ENCODE assay signal across 1 cellular context in the genomic region with DNA sequence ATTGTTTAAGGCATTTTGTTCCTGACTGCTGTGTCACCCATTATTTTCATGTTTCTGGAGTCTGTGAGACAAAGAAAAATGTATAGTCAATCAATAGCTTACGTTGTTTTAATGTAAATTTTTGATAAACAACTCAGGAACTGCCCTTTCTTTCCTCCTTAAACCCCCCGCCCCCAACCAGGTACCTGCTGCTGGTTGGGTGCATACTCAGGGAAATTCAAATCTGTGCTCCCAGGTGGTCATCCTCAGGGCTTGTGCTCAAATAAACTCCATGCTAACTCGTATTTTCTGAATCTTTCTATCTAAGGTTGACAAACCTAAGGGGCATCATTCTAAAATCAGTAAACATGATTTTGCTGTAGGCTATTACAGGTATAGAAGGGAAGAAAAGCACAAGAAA.
TF ChIP-seq lines count a peak whose summit lies in the region.

No MANE protein-coding gene starts in this region.

TF ChIP-seq in GM23338, 12 proteins besides CTCF, POLR2A, EP300 and RAD21 (continued from another document):
- TF ChIP-seq ZNF331 (CRISPR knock-in tag; IDR thresholded peaks at IDR 0.05; ENCODE audit: low read depth) (no peak), STAT1 (IDR thresholded peaks at IDR 0.05; ENCODE audit: unreplicated experiment) (no peak), JUNB (IDR thresholded peaks at IDR 0.05; ENCODE audit: unreplicated experiment) (no peak)
- TF ChIP-seq, protein P1, sequence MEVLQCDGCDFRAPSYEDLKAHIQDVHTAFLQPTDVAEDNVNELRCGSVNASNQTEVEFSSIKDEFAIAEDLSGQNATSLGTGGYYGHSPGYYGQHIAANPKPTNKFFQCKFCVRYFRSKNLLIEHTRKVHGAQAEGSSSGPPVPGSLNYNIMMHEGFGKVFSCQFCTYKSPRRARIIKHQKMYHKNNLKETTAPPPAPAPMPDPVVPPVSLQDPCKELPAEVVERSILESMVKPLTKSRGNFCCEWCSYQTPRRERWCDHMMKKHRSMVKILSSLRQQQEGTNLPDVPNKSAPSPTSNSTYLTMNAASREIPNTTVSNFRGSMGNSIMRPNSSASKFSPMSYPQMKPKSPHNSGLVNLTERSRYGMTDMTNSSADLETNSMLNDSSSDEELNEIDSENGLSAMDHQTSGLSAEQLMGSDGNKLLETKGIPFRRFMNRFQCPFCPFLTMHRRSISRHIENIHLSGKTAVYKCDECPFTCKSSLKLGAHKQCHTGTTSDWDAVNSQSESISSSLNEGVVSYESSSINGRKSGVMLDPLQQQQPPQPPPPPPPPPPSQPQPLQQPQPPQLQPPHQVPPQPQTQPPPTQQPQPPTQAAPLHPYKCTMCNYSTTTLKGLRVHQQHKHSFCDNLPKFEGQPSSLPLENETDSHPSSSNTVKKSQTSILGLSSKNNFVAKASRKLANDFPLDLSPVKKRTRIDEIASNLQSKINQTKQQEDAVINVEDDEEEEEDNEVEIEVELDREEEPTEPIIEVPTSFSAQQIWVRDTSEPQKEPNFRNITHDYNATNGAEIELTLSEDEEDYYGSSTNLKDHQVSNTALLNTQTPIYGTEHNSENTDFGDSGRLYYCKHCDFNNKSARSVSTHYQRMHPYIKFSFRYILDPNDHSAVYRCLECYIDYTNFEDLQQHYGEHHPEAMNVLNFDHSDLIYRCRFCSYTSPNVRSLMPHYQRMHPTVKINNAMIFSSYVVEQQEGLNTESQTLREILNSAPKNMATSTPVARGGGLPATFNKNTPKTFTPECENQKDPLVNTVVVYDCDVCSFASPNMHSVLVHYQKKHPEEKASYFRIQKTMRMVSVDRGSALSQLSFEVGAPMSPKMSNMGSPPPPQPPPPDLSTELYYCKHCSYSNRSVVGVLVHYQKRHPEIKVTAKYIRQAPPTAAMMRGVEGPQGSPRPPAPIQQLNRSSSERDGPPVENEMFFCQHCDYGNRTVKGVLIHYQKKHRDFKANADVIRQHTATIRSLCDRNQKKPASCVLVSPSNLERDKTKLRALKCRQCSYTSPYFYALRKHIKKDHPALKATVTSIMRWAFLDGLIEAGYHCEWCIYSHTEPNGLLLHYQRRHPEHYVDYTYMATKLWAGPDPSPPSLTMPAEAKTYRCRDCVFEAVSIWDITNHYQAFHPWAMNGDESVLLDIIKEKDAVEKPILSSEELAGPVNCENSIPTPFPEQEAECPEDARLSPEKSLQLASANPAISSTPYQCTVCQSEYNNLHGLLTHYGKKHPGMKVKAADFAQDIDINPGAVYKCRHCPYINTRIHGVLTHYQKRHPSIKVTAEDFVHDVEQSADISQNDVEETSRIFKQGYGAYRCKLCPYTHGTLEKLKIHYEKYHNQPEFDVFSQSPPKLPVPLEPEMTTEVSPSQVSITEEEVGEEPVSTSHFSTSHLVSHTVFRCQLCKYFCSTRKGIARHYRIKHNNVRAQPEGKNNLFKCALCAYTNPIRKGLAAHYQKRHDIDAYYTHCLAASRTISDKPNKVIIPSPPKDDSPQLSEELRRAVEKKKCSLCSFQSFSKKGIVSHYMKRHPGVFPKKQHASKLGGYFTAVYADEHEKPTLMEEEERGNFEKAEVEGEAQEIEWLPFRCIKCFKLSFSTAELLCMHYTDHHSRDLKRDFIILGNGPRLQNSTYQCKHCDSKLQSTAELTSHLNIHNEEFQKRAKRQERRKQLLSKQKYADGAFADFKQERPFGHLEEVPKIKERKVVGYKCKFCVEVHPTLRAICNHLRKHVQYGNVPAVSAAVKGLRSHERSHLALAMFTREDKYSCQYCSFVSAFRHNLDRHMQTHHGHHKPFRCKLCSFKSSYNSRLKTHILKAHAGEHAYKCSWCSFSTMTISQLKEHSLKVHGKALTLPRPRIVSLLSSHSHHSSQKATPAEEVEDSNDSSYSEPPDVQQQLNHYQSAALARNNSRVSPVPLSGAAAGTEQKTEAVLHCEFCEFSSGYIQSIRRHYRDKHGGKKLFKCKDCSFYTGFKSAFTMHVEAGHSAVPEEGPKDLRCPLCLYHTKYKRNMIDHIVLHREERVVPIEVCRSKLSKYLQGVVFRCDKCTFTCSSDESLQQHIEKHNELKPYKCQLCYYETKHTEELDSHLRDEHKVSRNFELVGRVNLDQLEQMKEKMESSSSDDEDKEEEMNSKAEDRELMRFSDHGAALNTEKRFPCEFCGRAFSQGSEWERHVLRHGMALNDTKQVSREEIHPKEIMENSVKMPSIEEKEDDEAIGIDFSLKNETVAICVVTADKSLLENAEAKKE (CRISPR knock-in tag; IDR thresholded peaks at IDR 0.05) = no peak
- TF ChIP-seq, protein P2, sequence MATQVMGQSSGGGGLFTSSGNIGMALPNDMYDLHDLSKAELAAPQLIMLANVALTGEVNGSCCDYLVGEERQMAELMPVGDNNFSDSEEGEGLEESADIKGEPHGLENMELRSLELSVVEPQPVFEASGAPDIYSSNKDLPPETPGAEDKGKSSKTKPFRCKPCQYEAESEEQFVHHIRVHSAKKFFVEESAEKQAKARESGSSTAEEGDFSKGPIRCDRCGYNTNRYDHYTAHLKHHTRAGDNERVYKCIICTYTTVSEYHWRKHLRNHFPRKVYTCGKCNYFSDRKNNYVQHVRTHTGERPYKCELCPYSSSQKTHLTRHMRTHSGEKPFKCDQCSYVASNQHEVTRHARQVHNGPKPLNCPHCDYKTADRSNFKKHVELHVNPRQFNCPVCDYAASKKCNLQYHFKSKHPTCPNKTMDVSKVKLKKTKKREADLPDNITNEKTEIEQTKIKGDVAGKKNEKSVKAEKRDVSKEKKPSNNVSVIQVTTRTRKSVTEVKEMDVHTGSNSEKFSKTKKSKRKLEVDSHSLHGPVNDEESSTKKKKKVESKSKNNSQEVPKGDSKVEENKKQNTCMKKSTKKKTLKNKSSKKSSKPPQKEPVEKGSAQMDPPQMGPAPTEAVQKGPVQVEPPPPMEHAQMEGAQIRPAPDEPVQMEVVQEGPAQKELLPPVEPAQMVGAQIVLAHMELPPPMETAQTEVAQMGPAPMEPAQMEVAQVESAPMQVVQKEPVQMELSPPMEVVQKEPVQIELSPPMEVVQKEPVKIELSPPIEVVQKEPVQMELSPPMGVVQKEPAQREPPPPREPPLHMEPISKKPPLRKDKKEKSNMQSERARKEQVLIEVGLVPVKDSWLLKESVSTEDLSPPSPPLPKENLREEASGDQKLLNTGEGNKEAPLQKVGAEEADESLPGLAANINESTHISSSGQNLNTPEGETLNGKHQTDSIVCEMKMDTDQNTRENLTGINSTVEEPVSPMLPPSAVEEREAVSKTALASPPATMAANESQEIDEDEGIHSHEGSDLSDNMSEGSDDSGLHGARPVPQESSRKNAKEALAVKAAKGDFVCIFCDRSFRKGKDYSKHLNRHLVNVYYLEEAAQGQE (IDR thresholded peaks at IDR 0.05; ENCODE audit: unreplicated experiment) = no peak
